ENCODE assay signal across 1 cellular context in genomic region chr14:22296722-22297121, GRCh38.
TF ChIP-seq lines count a peak whose summit lies in the region.

No MANE protein-coding gene starts in this region.

TF ChIP-seq in HepG2, 621 proteins besides CTCF, POLR2A, EP300 and RAD21 (continued from another document and continues in another):
- TF ChIP-seq ATF4 (CRISPR knock-in tag; IDR thresholded peaks at IDR 0.05) = 0 out of 4 replicates have a peak, but pooled peaks of 1 of the 2 experiments have one; percentile 12
- TF ChIP-seq, protein P1, sequence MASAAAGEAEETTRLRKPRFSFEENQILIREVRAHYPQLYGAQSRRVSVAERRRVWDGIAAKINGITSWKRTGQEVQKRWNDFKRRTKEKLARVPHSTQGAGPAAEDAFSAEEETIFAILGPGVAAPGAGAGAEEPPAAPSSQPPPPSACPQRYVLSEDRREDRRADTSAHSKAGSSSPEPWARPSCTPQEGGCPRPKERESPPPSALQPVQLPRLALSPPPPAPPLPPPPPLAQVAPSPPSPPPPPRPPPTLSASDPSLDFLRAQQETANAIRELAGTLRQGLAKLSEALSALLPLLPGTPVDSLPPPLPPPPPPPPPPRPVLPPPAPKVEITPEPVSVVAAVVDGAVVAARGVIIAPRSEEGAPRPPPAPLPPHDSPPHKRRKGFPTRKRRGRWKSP (CRISPR knock-in tag; IDR thresholded peaks at IDR 0.05) = no peak
- peak; percentile 78 for TF ChIP-seq PPARG (CRISPR knock-in tag; conservative IDR thresholded peaks at IDR 0.05)
- TF ChIP-seq TCF7 (IDR thresholded peaks at IDR 0.05; ENCODE audit: low read depth) = 0 out of 2 replicates have a peak, but pooled peaks have one; percentile 23
- TF ChIP-seq TARDBP (CRISPR knock-in tag; IDR thresholded peaks at IDR 0.05) = 0 out of 2 replicates have a peak, but pooled peaks have one; percentile 41
- peak; percentile 50 for TF ChIP-seq HDAC1 (CRISPR knock-in tag; IDR thresholded peaks at IDR 0.05)
- TF ChIP-seq NCOA2 (CRISPR knock-in tag; IDR thresholded peaks at IDR 0.05) = 0 out of 2 replicates have a peak, but pooled peaks have one; percentile 48
- no peak for TF ChIP-seq ZBTB2 (CRISPR knock-in tag; IDR thresholded peaks at IDR 0.05; ENCODE audit: low read depth)
- 0 out of 2 replicates have a peak, but pooled peaks have one; percentile 37 for TF ChIP-seq GFI1 (CRISPR knock-in tag; IDR thresholded peaks at IDR 0.05; ENCODE audit: borderline replicate concordance)
- no peak for TF ChIP-seq ZNF572 (CRISPR knock-in tag; IDR thresholded peaks at IDR 0.05)
- TF ChIP-seq ZC3H13 (CRISPR knock-in tag; IDR thresholded peaks at IDR 0.05) = no peak
- no peak for TF ChIP-seq ZNF567 (CRISPR knock-in tag; IDR thresholded peaks at IDR 0.05; ENCODE audit: borderline replicate concordance)
- TF ChIP-seq ZNF878 (CRISPR knock-in tag; IDR thresholded peaks at IDR 0.05) = no peak
- TF ChIP-seq FOXA3 (CRISPR knock-in tag; IDR thresholded peaks at IDR 0.05) = peak; percentile 95
- no peak for TF ChIP-seq CREM (IDR thresholded peaks at IDR 0.05)
- TF ChIP-seq CREM (CRISPR knock-in tag; IDR thresholded peaks at IDR 0.05) = no peak
- peak; percentile 48; the same call in 1 of the 2 replicates for TF ChIP-seq FOXP4 (CRISPR knock-in tag; IDR thresholded peaks at IDR 0.05)
- TF ChIP-seq SMARCE1 (IDR thresholded peaks at IDR 0.05; ENCODE audit: borderline replicate concordance) = peak; percentile 65; the same call in 1 of the 2 replicates
- no peak for TF ChIP-seq ATAD3A (CRISPR knock-in tag; IDR thresholded peaks at IDR 0.05)
- no peak for TF ChIP-seq KLF12 (CRISPR knock-in tag; IDR thresholded peaks at IDR 0.05; ENCODE audit: borderline replicate concordance)
- TF ChIP-seq ZNF629 (CRISPR knock-in tag; conservative IDR thresholded peaks at IDR 0.05) = no peak
- no peak for TF ChIP-seq ZNF773 (CRISPR knock-in tag; IDR thresholded peaks at IDR 0.05; ENCODE audit: borderline replicate concordance)
- no peak for TF ChIP-seq U2AF1 (optimal IDR thresholded peaks at IDR 0.05; ENCODE audit: low read depth, low read length)
- peak; percentile 48; the same call in 1 of the 2 replicates for TF ChIP-seq RARA (CRISPR knock-in tag; IDR thresholded peaks at IDR 0.05)
- no peak for TF ChIP-seq ZNF205 (CRISPR knock-in tag; IDR thresholded peaks at IDR 0.05)
- TF ChIP-seq ELF3 (CRISPR knock-in tag; IDR thresholded peaks at IDR 0.05) = 0 out of 2 replicates have a peak, but pooled peaks have one; percentile 32
- TF ChIP-seq ASH2L (IDR thresholded peaks at IDR 0.05; ENCODE audit: insufficient read length, low read depth, low read length) = peak; percentile 51
- peak; percentile 48 for TF ChIP-seq MAFF (IDR thresholded peaks at IDR 0.05; ENCODE audit: low read depth, low read length)
- no peak for TF ChIP-seq POLR2AphosphoS2 (IDR thresholded peaks at IDR 0.05; ENCODE audit: low read depth, low read length)
- TF ChIP-seq NR2F1 (CRISPR knock-in tag; IDR thresholded peaks at IDR 0.05) = peak in 1 of 2 experiments; percentile 94; a peak in 2 of 4 replicates
- peak; percentile 88 for TF ChIP-seq HMG20B (CRISPR knock-in tag; conservative IDR thresholded peaks at IDR 0.05)
- TF ChIP-seq ZNF335 (CRISPR knock-in tag; IDR thresholded peaks at IDR 0.05) = no peak
- no peak for TF ChIP-seq NFYC (CRISPR knock-in tag; IDR thresholded peaks at IDR 0.05)
- TF ChIP-seq, protein P2, sequence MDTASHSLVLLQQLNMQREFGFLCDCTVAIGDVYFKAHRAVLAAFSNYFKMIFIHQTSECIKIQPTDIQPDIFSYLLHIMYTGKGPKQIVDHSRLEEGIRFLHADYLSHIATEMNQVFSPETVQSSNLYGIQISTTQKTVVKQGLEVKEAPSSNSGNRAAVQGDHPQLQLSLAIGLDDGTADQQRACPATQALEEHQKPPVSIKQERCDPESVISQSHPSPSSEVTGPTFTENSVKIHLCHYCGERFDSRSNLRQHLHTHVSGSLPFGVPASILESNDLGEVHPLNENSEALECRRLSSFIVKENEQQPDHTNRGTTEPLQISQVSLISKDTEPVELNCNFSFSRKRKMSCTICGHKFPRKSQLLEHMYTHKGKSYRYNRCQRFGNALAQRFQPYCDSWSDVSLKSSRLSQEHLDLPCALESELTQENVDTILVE (CRISPR knock-in tag; IDR thresholded peaks at IDR 0.05) = no peak
- 0 out of 2 replicates have a peak, but pooled peaks have one; percentile 38 for TF ChIP-seq ISL2 (CRISPR knock-in tag; IDR thresholded peaks at IDR 0.05)
- TF ChIP-seq HHEX (CRISPR knock-in tag; IDR thresholded peaks at IDR 0.05) = peak; percentile 95
- peak; percentile 71; the same call in 1 of the 2 replicates for TF ChIP-seq NFIC (IDR thresholded peaks at IDR 0.05; ENCODE audit: low read length)
- peak; percentile 79 for TF ChIP-seq BCL6 (CRISPR knock-in tag; IDR thresholded peaks at IDR 0.05)
- no peak for TF ChIP-seq DNMT3B (CRISPR knock-in tag; conservative IDR thresholded peaks at IDR 0.05)
- peak; percentile 79; the same call in 1 of the 2 replicates for TF ChIP-seq TBX3 (IDR thresholded peaks at IDR 0.05; ENCODE audit: borderline replicate concordance)
- peak; percentile 98 for TF ChIP-seq CBFB (CRISPR knock-in tag; IDR thresholded peaks at IDR 0.05)
- TF ChIP-seq ZNF652 (CRISPR knock-in tag; IDR thresholded peaks at IDR 0.05; ENCODE audit: borderline replicate concordance, low read depth) = peak; percentile 83
- TF ChIP-seq, protein P3, sequence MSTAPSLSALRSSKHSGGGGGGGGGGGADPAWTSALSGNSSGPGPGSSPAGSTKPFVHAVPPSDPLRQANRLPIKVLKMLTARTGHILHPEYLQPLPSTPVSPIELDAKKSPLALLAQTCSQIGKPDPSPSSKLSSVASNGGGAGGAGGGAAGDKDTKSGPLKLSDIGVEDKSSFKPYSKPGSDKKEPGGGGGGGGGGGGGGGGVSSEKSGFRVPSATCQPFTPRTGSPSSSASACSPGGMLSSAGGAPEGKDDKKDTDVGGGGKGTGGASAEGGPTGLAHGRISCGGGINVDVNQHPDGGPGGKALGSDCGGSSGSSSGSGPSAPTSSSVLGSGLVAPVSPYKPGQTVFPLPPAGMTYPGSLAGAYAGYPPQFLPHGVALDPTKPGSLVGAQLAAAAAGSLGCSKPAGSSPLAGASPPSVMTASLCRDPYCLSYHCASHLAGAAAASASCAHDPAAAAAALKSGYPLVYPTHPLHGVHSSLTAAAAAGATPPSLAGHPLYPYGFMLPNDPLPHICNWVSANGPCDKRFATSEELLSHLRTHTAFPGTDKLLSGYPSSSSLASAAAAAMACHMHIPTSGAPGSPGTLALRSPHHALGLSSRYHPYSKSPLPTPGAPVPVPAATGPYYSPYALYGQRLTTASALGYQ (CRISPR knock-in tag; IDR thresholded peaks at IDR 0.05) = peak; percentile 83
- no peak for TF ChIP-seq KLF13 (CRISPR knock-in tag; IDR thresholded peaks at IDR 0.05)
- no peak for TF ChIP-seq HES4 (CRISPR knock-in tag; IDR thresholded peaks at IDR 0.05; ENCODE audit: borderline replicate concordance)
- TF ChIP-seq MIXL1 (CRISPR knock-in tag; IDR thresholded peaks at IDR 0.05) = peak; percentile 71
- TF ChIP-seq ZNF143 (CRISPR knock-in tag; IDR thresholded peaks at IDR 0.05) = no peak
- TF ChIP-seq, protein P4, sequence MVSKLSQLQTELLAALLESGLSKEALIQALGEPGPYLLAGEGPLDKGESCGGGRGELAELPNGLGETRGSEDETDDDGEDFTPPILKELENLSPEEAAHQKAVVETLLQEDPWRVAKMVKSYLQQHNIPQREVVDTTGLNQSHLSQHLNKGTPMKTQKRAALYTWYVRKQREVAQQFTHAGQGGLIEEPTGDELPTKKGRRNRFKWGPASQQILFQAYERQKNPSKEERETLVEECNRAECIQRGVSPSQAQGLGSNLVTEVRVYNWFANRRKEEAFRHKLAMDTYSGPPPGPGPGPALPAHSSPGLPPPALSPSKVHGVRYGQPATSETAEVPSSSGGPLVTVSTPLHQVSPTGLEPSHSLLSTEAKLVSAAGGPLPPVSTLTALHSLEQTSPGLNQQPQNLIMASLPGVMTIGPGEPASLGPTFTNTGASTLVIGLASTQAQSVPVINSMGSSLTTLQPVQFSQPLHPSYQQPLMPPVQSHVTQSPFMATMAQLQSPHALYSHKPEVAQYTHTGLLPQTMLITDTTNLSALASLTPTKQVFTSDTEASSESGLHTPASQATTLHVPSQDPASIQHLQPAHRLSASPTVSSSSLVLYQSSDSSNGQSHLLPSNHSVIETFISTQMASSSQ (IDR thresholded peaks at IDR 0.05; ENCODE audit: low read depth) = peak; percentile 27; the same call in 1 of the 2 replicates
- TF ChIP-seq, protein P4 (CRISPR knock-in tag; IDR thresholded peaks at IDR 0.05; ENCODE audit: borderline replicate concordance) = no peak
- TF ChIP-seq, protein P5, sequence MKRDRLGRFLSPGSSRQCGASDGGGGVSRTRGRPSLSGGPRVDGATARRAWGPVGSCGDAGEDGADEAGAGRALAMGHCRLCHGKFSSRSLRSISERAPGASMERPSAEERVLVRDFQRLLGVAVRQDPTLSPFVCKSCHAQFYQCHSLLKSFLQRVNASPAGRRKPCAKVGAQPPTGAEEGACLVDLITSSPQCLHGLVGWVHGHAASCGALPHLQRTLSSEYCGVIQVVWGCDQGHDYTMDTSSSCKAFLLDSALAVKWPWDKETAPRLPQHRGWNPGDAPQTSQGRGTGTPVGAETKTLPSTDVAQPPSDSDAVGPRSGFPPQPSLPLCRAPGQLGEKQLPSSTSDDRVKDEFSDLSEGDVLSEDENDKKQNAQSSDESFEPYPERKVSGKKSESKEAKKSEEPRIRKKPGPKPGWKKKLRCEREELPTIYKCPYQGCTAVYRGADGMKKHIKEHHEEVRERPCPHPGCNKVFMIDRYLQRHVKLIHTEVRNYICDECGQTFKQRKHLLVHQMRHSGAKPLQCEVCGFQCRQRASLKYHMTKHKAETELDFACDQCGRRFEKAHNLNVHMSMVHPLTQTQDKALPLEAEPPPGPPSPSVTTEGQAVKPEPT (CRISPR knock-in tag; IDR thresholded peaks at IDR 0.05; ENCODE audit: low read depth) = no peak
- TF ChIP-seq, protein P6, sequence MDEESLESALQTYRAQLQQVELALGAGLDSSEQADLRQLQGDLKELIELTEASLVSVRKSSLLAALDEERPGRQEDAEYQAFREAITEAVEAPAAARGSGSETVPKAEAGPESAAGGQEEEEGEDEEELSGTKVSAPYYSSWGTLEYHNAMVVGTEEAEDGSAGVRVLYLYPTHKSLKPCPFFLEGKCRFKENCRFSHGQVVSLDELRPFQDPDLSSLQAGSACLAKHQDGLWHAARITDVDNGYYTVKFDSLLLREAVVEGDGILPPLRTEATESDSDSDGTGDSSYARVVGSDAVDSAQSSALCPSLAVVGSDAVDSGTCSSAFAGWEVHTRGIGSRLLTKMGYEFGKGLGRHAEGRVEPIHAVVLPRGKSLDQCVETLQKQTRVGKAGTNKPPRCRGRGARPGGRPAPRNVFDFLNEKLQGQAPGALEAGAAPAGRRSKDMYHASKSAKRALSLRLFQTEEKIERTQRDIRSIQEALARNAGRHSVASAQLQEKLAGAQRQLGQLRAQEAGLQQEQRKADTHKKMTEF (CRISPR knock-in tag; IDR thresholded peaks at IDR 0.05) = peak; percentile 46; the same call in 1 of the 2 replicates
- TF ChIP-seq TEAD3 (CRISPR knock-in tag; optimal IDR thresholded peaks at IDR 0.05; ENCODE audit: borderline replicate concordance) = peak; percentile 98
- no peak for TF ChIP-seq PCBP2 (optimal IDR thresholded peaks at IDR 0.05; ENCODE audit: low read depth, low read length, poor library complexity, severe bottlenecking)
- TF ChIP-seq FOXK1 (CRISPR knock-in tag; IDR thresholded peaks at IDR 0.05; ENCODE audit: borderline replicate concordance, low read depth) = 0 out of 2 replicates have a peak, but pooled peaks have one; percentile 26
